8 cellular contexts compared by ENCODE assay signal in genomic region chr18:8610442-8610801, GRCh38. TPM values are rescaled to one million over a fixed set of nuclear protein-coding genes. Genes with fewer than 3 reads are reported as not detected.
DNase-seq lines count a peak whose midpoint lies in the region; ATAC-seq and TF ChIP-seq lines count a peak whose summit lies in the region.

No MANE protein-coding gene starts in this region.

- H2AFZ ChIP-seq in OCI-LY7 (ENCODE audit: low read length): no peak overlapping the region

- peak; percentile 30 for TF ChIP-seq POLR2A in GM18505 (IDR thresholded peaks at IDR 0.05; ENCODE audit: borderline replicate concordance, extremely low read depth, insufficient read depth, insufficient read length)

- peak; percentile 18 for DNase-seq in OCI-LY7 (ENCODE audit: low spot score)
- DNase-seq in effector memory CD4-positive, alpha-beta T cell: no peak
- DNase-seq in naive B cell: no peak
- no peak for DNase-seq in DMS153 (lab: John Stamatoyannopoulos, UW)
- no peak for DNase-seq in GM13977 (ENCODE audit: low spot score)
- no peak for DNase-seq in mucosa of gallbladder (ENCODE audit: low spot score)
- DNase-seq in SHP77 (lab: John Stamatoyannopoulos, UW): no peak

- peak overlapping the region; percentile 22 to 93 (median 76) for H3K27ac Mint-ChIP-seq in naive B cell

- BruUV-seq in OCI-LY7 (replicated peaks; lab: Mats Ljungman, UMichigan): no TSS peak

- in situ Hi-C loops in GM13977 (cut with MboI; ENCODE audit: low pct_unique_long_range_greater_than_20kb, low sequenced_read_pairs, unreplicated experiment): no loop called here

- peaks cover 48 to 77% (median 55%) of the 10 kb centered on the region in 3 donors for H3K4me1 Mint-ChIP-seq in naive B cell

- peak overlapping the region; percentile 89 for H3K4me3 ChIP-seq in OCI-LY7 (ENCODE audit: low read depth, low read length, poor library complexity, severe bottlenecking)
- H3K4me3 ChIP-seq in effector memory CD4-positive, alpha-beta T cell (ENCODE audit: insufficient read depth, low read depth, low read length, poor library complexity, severe bottlenecking): peak overlapping the region; percentile 72

- H3K27ac ChIP-seq in OCI-LY7 (ENCODE audit: low read depth, low read length, poor library complexity, severe bottlenecking): peak overlapping the region; percentile 17
- peak overlapping the region; percentile 52 for H3K27ac ChIP-seq in effector memory CD4-positive, alpha-beta T cell (ENCODE audit: insufficient read depth, low read length, poor library complexity, severe bottlenecking)

- no peaks in the 10 kb centered on the region for H3K9me3 Mint-ChIP-seq in naive B cell

- no peaks in the 10 kb centered on the region for H3K27me3 ChIP-seq in effector memory CD4-positive, alpha-beta T cell (replicated peaks; ENCODE audit: control insufficient read depth, insufficient read depth, low read length, poor library complexity, severe bottlenecking)

- peaks cover 43% of the 10 kb centered on the region for H3K36me3 ChIP-seq in OCI-LY7 (ENCODE audit: insufficient read depth, low read length)
- no peaks in the 10 kb centered on the region for H3K36me3 ChIP-seq in effector memory CD4-positive, alpha-beta T cell (ENCODE audit: control insufficient read depth, insufficient read depth, low read length)

- H3K9me2 ChIP-seq in OCI-LY7 (ENCODE audit: insufficient read depth, low read length): no peaks in the 10 kb centered on the region

- peaks cover 57% of the 10 kb centered on the region for H3K79me2 ChIP-seq in OCI-LY7 (ENCODE audit: insufficient read depth, low read depth, low read length)

- peak overlapping the region; percentile 91 for H3K4me2 ChIP-seq in OCI-LY7 (ENCODE audit: low read length)

- no peaks in the 10 kb centered on the region for H3K9me3 ChIP-seq in OCI-LY7 (ENCODE audit: low read length)
- H3K9me3 ChIP-seq in effector memory CD4-positive, alpha-beta T cell (ENCODE audit: control insufficient read depth, low read length): no peaks in the 10 kb centered on the region

- no peak for TF ChIP-seq CTCF in OCI-LY7 (conservative IDR thresholded peaks at IDR 0.05; ENCODE audit: low read length)
- TF ChIP-seq CTCF in GM13977 (IDR thresholded peaks at IDR 0.05; ENCODE audit: extremely low read depth, insufficient read depth, missing control alignments): no peak

- CTCF ChIA-PET in OCI-LY7 (lab: Charles Lee; ENCODE audit: unreplicated experiment): no interaction called here

- H3K36me3 Mint-ChIP-seq in naive B cell: peaks cover 7 to 8% of the 10 kb centered on the region in 2 donors

- H4K20me1 ChIP-seq in OCI-LY7 (ENCODE audit: insufficient read depth, low read length): peaks cover 38% of the 10 kb centered on the region

- H3K4me3 Mint-ChIP-seq in naive B cell: peak overlapping the region; percentile 86 to 99 (median 92)

- peaks cover 52% of the 10 kb centered on the region for H3K4me1 ChIP-seq in OCI-LY7 (ENCODE audit: insufficient read depth, low read length, poor library complexity, severe bottlenecking)
- peaks cover 18% of the 10 kb centered on the region for H3K4me1 ChIP-seq in effector memory CD4-positive, alpha-beta T cell (ENCODE audit: control insufficient read depth, insufficient read depth, low read length, poor library complexity, severe bottlenecking)

- intact Hi-C loops in OCI-LY7 (cut with micrococcal nuclease; ENCODE audit: unreplicated experiment): loop anchor here (5.0 kb wide), 1 partner anchor 537 kb away; no protein-coding TSS in a partner anchor

- ATAC-seq in GM18505 (IDR thresholded peaks at IDR 0.05; ENCODE audit: unreplicated experiment): no peak
- ATAC-seq in naive B cell (ENCODE audit: low read depth in 2 of 2): peak in 1 of 2 donors; percentile 5

- H3K27me3 Mint-ChIP-seq in naive B cell: no peaks in the 10 kb centered on the region

- POLR2A ChIA-PET in OCI-LY7 (lab: Charles Lee): no interaction called here

RNA-seq across cellular contexts. Expression of gene RAB12, which starts 1.2 kb away (rescaled TPM):
- total RNA-seq in OCI-LY7 (2014; rRNA removed; shearing (Covaris generic)): 28.8 and 34.0 TPM in 2 replicates
- total RNA-seq in OCI-LY7 (2022) (20.6 and 29.9 TPM in 2 replicates), mucosa of gallbladder (26.3 TPM)
- polyA plus RNA-seq in naive B cell (ENCODE audit: low read depth in 6 of 6): 1 to 10 TPM in 1 of 6 donors, under 1 TPM in 3, not detected in 2; 0.25 to 1.0 (median 0.65) TPM
